14 cellular contexts compared by ENCODE assay signal in genomic region chr16:14196539-14196938, GRCh38.
A peak's percentile ranks its signal among the peaks of the same experiment; 100 is the strongest.
DNase-seq lines count a peak whose midpoint lies in the region; ATAC-seq, FAIRE-seq and TF ChIP-seq lines count a peak whose summit lies in the region.
"Had no signal": no experiment of that assay in that cellular context is flagged by ENCODE, and none has a peak within 500 bp of the region (broad histone marks: within the 10 kb centered on the region; RNA-seq: fewer than 3 reads in every experiment).

No MANE protein-coding gene starts in this region.

- H3K27ac Mint-ChIP-seq in T-helper 17 cell = peak overlapping the region; percentile 59
- H3K27ac Mint-ChIP-seq in memory B cell = peak overlapping the region; percentile 37

- H3K36me3 Mint-ChIP-seq in T-helper 17 cell (ENCODE audit: low read depth) (peaks cover 9% of the 10 kb centered on the region), memory B cell (peaks cover 15% of the 10 kb centered on the region)

- DNase-seq in COLO829 (ENCODE audit: low spot score) (peak; percentile 12), GM19239 (ENCODE audit: insufficient read length, low spot score) (no peak), T-helper 17 cell (no peak), memory B cell (ENCODE audit: low spot score in 2 of 2) (no peak), lower leg skin (ENCODE audit: low spot score in 2 of 2) (no peak), testis (no peak)
- DNase-seq: activated gamma-delta T cell treated with Interleukin-2 at 50 U/mL for 16 hours; Calu3; GM23248; NK-92 treated with Interleukin-12 subunit alpha and Interleukin-12 subunit beta, amount 100 ng/mL, for 24 hours; SW 1271 had no signal

- H3K4me1 ChIP-seq in testis = peaks cover 4% of the 10 kb centered on the region

- no peak overlapping the region for H3K27ac ChIP-seq in testis
- H3K27ac ChIP-seq: GM23248, HL-60 had no signal

- H3K9me3 ChIP-seq in T-helper 17 cell (ENCODE audit: control insufficient read depth, low read length, poor library complexity, severe bottlenecking) (no peaks in the 10 kb centered on the region), testis (no peaks in the 10 kb centered on the region)

- no peaks in the 10 kb centered on the region for H3K27me3 ChIP-seq in testis

- H3K9me3 Mint-ChIP-seq in memory B cell = no peaks in the 10 kb centered on the region

- H3K36me3 ChIP-seq in testis (ENCODE audit: low read depth, missing control alignments) = no peaks in the 10 kb centered on the region

- ATAC-seq in T-helper 17 cell (no peak), memory B cell (ENCODE audit: low read depth) (no peak), GM18858 (IDR thresholded peaks at IDR 0.05; ENCODE audit: unreplicated experiment) (no peak)
- ATAC-seq: sciatic nerve had no signal

- intact Hi-C loops in lower leg skin (cut with DNase I; ENCODE audit: low total_unique reads) = no loop called here
- intact Hi-C loops in testis (cut with DNase I; ENCODE audit: low total_unique reads) = no loop called here

- peak; percentile 75 for FAIRE-seq in GM19239 (lab: Jason Lieb, UNC)

- H3K4me1 Mint-ChIP-seq in T-helper 17 cell (peaks cover 13% of the 10 kb centered on the region), memory B cell (peaks cover 18% of the 10 kb centered on the region)

- TF ChIP-seq POLR2A in lower leg skin (IDR thresholded peaks at IDR 0.05) = no peak
- no peak for TF ChIP-seq POLR2A in testis (IDR thresholded peaks at IDR 0.05)

- TF ChIP-seq CTCF in lower leg skin (IDR thresholded peaks at IDR 0.05) (no peak), testis (IDR thresholded peaks at IDR 0.05) (no peak)

- H3K27me3 Mint-ChIP-seq in T-helper 17 cell = no peaks in the 10 kb centered on the region
- H3K27me3 Mint-ChIP-seq in memory B cell = no peaks in the 10 kb centered on the region

- no peak overlapping the region for H3K4me3 ChIP-seq in lower leg skin (ENCODE audit: low read depth, poor library complexity, severe bottlenecking)
- no peak overlapping the region for H3K4me3 ChIP-seq in testis
- H3K4me3 ChIP-seq: GM23248 had no signal

- no peak overlapping the region for H3K4me3 Mint-ChIP-seq in T-helper 17 cell
- no peak overlapping the region for H3K4me3 Mint-ChIP-seq in memory B cell
